19 cellular contexts compared by ENCODE assay signal in genomic region chr13:26614721-26615120, GRCh38. TPM values are rescaled to one million over a fixed set of nuclear protein-coding genes. Genes with fewer than 3 reads are reported as not detected.
DNase-seq lines count a peak whose midpoint lies in the region; ATAC-seq and TF ChIP-seq lines count a peak whose summit lies in the region.
"Had no signal": no experiment of that assay in that cellular context is flagged by ENCODE, and none has a peak within 500 bp of the region (broad histone marks: within the 10 kb centered on the region; RNA-seq: fewer than 3 reads in every experiment).

No MANE protein-coding gene starts in this region.

- no peaks in the 10 kb centered on the region for H3K27me3 Mint-ChIP-seq in GM23338 (ENCODE audit: insufficient read depth, low read depth, poor library complexity)
- no peaks in the 10 kb centered on the region for H3K27me3 Mint-ChIP-seq in neural progenitor cell (ENCODE audit: insufficient read depth, low read depth)

- H4K20me1 ChIP-seq in GM23338 (replicated peaks; ENCODE audit: insufficient read depth) (no peaks in the 10 kb centered on the region), OCI-LY3 (ENCODE audit: insufficient read depth, low read length) (no peaks in the 10 kb centered on the region), neural progenitor cell (ENCODE audit: low read depth) (peaks cover 74% of the 10 kb centered on the region)

- H3K9me2 ChIP-seq in GM23338 (ENCODE audit: insufficient read depth), result no peaks in the 10 kb centered on the region

- no peak for TF ChIP-seq EP300 in suprapubic skin (IDR thresholded peaks at IDR 0.05)

- H3F3A ChIP-seq in GM23338 (replicated peaks; ENCODE audit: low read depth), result no peaks in the 10 kb centered on the region
- no peaks in the 10 kb centered on the region for H3F3A ChIP-seq in neural progenitor cell (ENCODE audit: low read depth)

- H3K4me2 ChIP-seq in GM23338 (no peak overlapping the region), OCI-LY3 (ENCODE audit: low read length) (peak overlapping the region; percentile 12; the same call in 1 of the 2 replicates), neural progenitor cell (no peak overlapping the region)

- no peak overlapping the region for H3K27ac ChIP-seq in GM23338 (ENCODE audit: low read depth)
- H3K27ac ChIP-seq in OCI-LY3 (ENCODE audit: low read length), result no peak overlapping the region
- H3K27ac ChIP-seq in neural progenitor cell, result no peak overlapping the region
- no peak overlapping the region for H3K27ac ChIP-seq in suprapubic skin

- DNase-seq in NCI-H82 (lab: John Stamatoyannopoulos, UW) (peak; percentile 45), NCI-H82 treated with DMSO at 0.1 percent for 48 hours (lab: John Stamatoyannopoulos, UW; ENCODE audit: unreplicated experiment) (no peak), GM23338 (ENCODE audit: low spot score) (no peak), neural progenitor cell (ENCODE audit: low spot score) (no peak), GDM1 (lab: John Stamatoyannopoulos, UW) (no peak), suprapubic skin (ENCODE audit: low spot score in 2 of 2) (no peak)
- DNase-seq in activated CD8-positive, alpha-beta memory T cell treated with anti-CD3 and anti-CD28 coated beads, Interleukin-2, amount 50 U/mL, for 48 hours, result no peak
- DNase-seq: 8988T; CD4-positive, alpha-beta T cell; DMS53; EL; KG1; NCI-H1417; NCI-H1930; NCI-H748 treated with DMSO at 0.1 percent for 48 hours; SIG-M5 had no signal

- H3K4me1 Mint-ChIP-seq in GM23338 (no peaks in the 10 kb centered on the region), neural progenitor cell (no peaks in the 10 kb centered on the region)
- H3K4me1 Mint-ChIP-seq: B cell had no signal

- H3K79me2 ChIP-seq in GM23338 (replicated peaks; ENCODE audit: insufficient read depth) (no peaks in the 10 kb centered on the region), OCI-LY3 (ENCODE audit: low read length) (no peaks in the 10 kb centered on the region), neural progenitor cell (ENCODE audit: low read depth) (peaks cover 100% of the 10 kb centered on the region)

- TF ChIP-seq CTCF in GM23338 (conservative IDR thresholded peaks at IDR 0.05; ENCODE audit: low read depth in 2 of 2) (no peak), OCI-LY3 (IDR thresholded peaks at IDR 0.05; ENCODE audit: low read depth, low read length) (no peak), neural progenitor cell (IDR thresholded peaks at IDR 0.05) (no peak), suprapubic skin (IDR thresholded peaks at IDR 0.05) (no peak)

- H3K4me3 ChIP-seq in GM23338 (no peak overlapping the region), OCI-LY3 (ENCODE audit: low read length) (no peak overlapping the region), neural progenitor cell (no peak overlapping the region), suprapubic skin (no peak overlapping the region)
- H3K4me3 ChIP-seq: HAP-1 had no signal

- peaks cover 10% of the 10 kb centered on the region; the same call in 2 of the 3 replicates for H3K36me3 Mint-ChIP-seq in GM23338 (ENCODE audit: low read depth)
- peaks cover 55% of the 10 kb centered on the region for H3K36me3 Mint-ChIP-seq in neural progenitor cell

- TF ChIP-seq POLR2A in suprapubic skin (IDR thresholded peaks at IDR 0.05), result no peak

- H3K36me3 ChIP-seq in GM23338 (ENCODE audit: insufficient read depth) (no peaks in the 10 kb centered on the region), OCI-LY3 (replicated peaks; ENCODE audit: low read depth, low read length) (no peaks in the 10 kb centered on the region), neural progenitor cell (peaks cover 9% of the 10 kb centered on the region), suprapubic skin (no peaks in the 10 kb centered on the region)
- H3K36me3 ChIP-seq: HAP-1 had no signal

- H3K27ac Mint-ChIP-seq in GM23338 (peak overlapping the region; percentile 18; the same call in 1 of the 2 replicates), neural progenitor cell (peak overlapping the region; percentile 49)
- H3K27ac Mint-ChIP-seq: B cell; CD4-positive, alpha-beta T cell had no signal

- WGBS in suprapubic skin, result 81% methylated on average over 5 of the region's 5 CpGs

- no peaks in the 10 kb centered on the region for H3K27me3 ChIP-seq in GM23338 (ENCODE audit: insufficient read depth)
- H3K27me3 ChIP-seq in OCI-LY3 (ENCODE audit: low read depth, low read length), result peaks cover 40% of the 10 kb centered on the region
- H3K27me3 ChIP-seq in neural progenitor cell, result no peaks in the 10 kb centered on the region
- H3K27me3 ChIP-seq in suprapubic skin, result no peaks in the 10 kb centered on the region

- H3K9me3 Mint-ChIP-seq in GM23338 (no peaks in the 10 kb centered on the region), neural progenitor cell (peaks cover 5% of the 10 kb centered on the region)
- H3K9me3 Mint-ChIP-seq: CD4-positive, alpha-beta T cell had no signal

- no peaks in the 10 kb centered on the region for H3K9me3 ChIP-seq in OCI-LY3 (ENCODE audit: insufficient read depth, low read length)
- H3K9me3 ChIP-seq in neural progenitor cell (ENCODE audit: low read depth), result no peaks in the 10 kb centered on the region
- H3K9me3 ChIP-seq in suprapubic skin, result no peaks in the 10 kb centered on the region
- H3K9me3 ChIP-seq: HAP-1 had no signal

- H2AFZ ChIP-seq in GM23338 (no peak overlapping the region), OCI-LY3 (ENCODE audit: low read depth, low read length) (no peak overlapping the region), neural progenitor cell (replicated peaks) (no peak overlapping the region)

- no peak for ATAC-seq in GM23338

- H3K9ac ChIP-seq in OCI-LY3 (ENCODE audit: low read length), result no peak overlapping the region
- H3K9ac ChIP-seq in neural progenitor cell, result no peak overlapping the region

- H3K4me3 Mint-ChIP-seq in GM23338 (no peak overlapping the region), neural progenitor cell (no peak overlapping the region)
- H3K4me3 Mint-ChIP-seq: B cell; CD4-positive, alpha-beta T cell had no signal

- H3K4me1 ChIP-seq in GM23338 (ENCODE audit: insufficient read depth), result no peaks in the 10 kb centered on the region
- no peaks in the 10 kb centered on the region for H3K4me1 ChIP-seq in OCI-LY3 (ENCODE audit: low read length)
- H3K4me1 ChIP-seq in neural progenitor cell, result peaks cover 7% of the 10 kb centered on the region
- no peaks in the 10 kb centered on the region for H3K4me1 ChIP-seq in suprapubic skin
- H3K4me1 ChIP-seq: HAP-1 had no signal

TF ChIP-seq in GM23338, 12 proteins besides CTCF, POLR2A, EP300 and RAD21 (continues in another document):
- TF ChIP-seq CREB1 (CRISPR knock-in tag; IDR thresholded peaks at IDR 0.05; ENCODE audit: low read depth) (no peak), EZH2phosphoT487 (IDR thresholded peaks at IDR 0.05; ENCODE audit: unreplicated experiment) (no peak), JUNB (IDR thresholded peaks at IDR 0.05; ENCODE audit: unreplicated experiment) (no peak), STAT1 (IDR thresholded peaks at IDR 0.05; ENCODE audit: unreplicated experiment) (no peak)

RNA-seq across cellular contexts. Expression of gene WASF3, which starts 57.2 kb away (rescaled TPM):
- total RNA-seq in GM23338 (2014; rRNA removed; shearing (Covaris generic)), result 20.7 and 21.0 TPM in 2 replicates
- polyA plus RNA-seq in GM23338 (2016; fragmentation: Nextera tagmentation; extraction: Ambion mirVana), result 9.9 and 10.5 TPM in 2 replicates
- total RNA-seq in neural progenitor cell (ENCODE audit: low replicate concordance) (89.2 and 106 TPM in 2 replicates), suprapubic skin (10 to 100 TPM in 1 of 4 donors, 1 to 10 TPM in 3; 5.7 to 11.4 (median 7.2) TPM)
